Comparison of ENCODE assay signal across 14 cellular contexts in genomic region chr1:100794719-100795645, GRCh38.
DNase-seq lines count a peak whose midpoint lies in the region; ATAC-seq and TF ChIP-seq lines count a peak whose summit lies in the region.
"Had no signal": no experiment of that assay in that cellular context is flagged by ENCODE, and none has a peak within 500 bp of the region (broad histone marks: within the 10 kb centered on the region; RNA-seq: fewer than 3 reads in every experiment).

No MANE protein-coding gene starts in this region.

- H2BK12ac ChIP-seq in neuronal stem cell (ENCODE audit: low read length) = no peak overlapping the region

- no peak overlapping the region for H2AK5ac ChIP-seq in neuronal stem cell (ENCODE audit: low read depth, low read length)

- H3K14ac ChIP-seq in neuronal stem cell (ENCODE audit: low read length) = no peak overlapping the region

- no peak overlapping the region for H3K4me3 ChIP-seq in GM23338
- H3K4me3 ChIP-seq in cardiac fibroblast (replicated peaks in 1 of 2; ENCODE audit: low read depth in 2 of 2, low read length in 2 of 2) = no peak overlapping the region
- no peak overlapping the region for H3K4me3 ChIP-seq in skeletal muscle cell (ENCODE audit: low read depth, low read length)
- no peak overlapping the region for H3K4me3 ChIP-seq in neuronal stem cell (ENCODE audit: low read length in 2 of 2)
- H3K4me3 ChIP-seq: heart left ventricle had no signal

- DNase-seq in GM23338 (ENCODE audit: low spot score) = no peak
- peak; percentile 52 for DNase-seq in NCI-H2081 treated with DMSO at 0.1 percent for 48 hours (lab: John Stamatoyannopoulos, UW)
- DNase-seq in cardiac fibroblast (ENCODE audit: low read depth in 2 of 2) = peak; percentile 43 to 58
- DNase-seq in skeletal muscle cell (ENCODE audit: low read depth) = peak; percentile 11
- no peak for DNase-seq in neuronal stem cell (ENCODE audit: low spot score)
- DNase-seq in NCI-H2196 treated with DMSO at 0.1 percent for 48 hours (lab: John Stamatoyannopoulos, UW; ENCODE audit: unreplicated experiment) = no peak
- no peak for DNase-seq in T1000 (lab: John Stamatoyannopoulos, UW)
- DNase-seq: CD4-positive, alpha-beta T cell; heart left ventricle; kidney glomerular epithelial cell; NCI-H2029; stimulated activated naive CD4-positive, alpha-beta T cell had no signal

- no peaks in the 10 kb centered on the region for H3K79me1 ChIP-seq in neuronal stem cell (ENCODE audit: low read depth, low read length)

- H3K9me3 Mint-ChIP-seq in GM23338 = no peaks in the 10 kb centered on the region
- H3K9me3 Mint-ChIP-seq: CD4-positive, alpha-beta T cell; WTC11 had no signal

- H2BK5ac ChIP-seq in neuronal stem cell (ENCODE audit: low read length) = no peak overlapping the region

- H3K9me2 ChIP-seq in GM23338 (ENCODE audit: insufficient read depth) = no peaks in the 10 kb centered on the region

- no peaks in the 10 kb centered on the region for H3K79me2 ChIP-seq in GM23338 (replicated peaks; ENCODE audit: insufficient read depth)

- H2BK15ac ChIP-seq in neuronal stem cell (ENCODE audit: low read length) = no peak overlapping the region

- peaks cover 15% of the 10 kb centered on the region; the same call in 2 of the 3 replicates for H3K4me1 Mint-ChIP-seq in GM23338

- H3K36me3 ChIP-seq in GM23338 (ENCODE audit: insufficient read depth) (no peaks in the 10 kb centered on the region), neuronal stem cell (replicated peaks in 1 of 2; ENCODE audit: control insufficient read depth in 2 of 2, insufficient read depth in 2 of 2, low read length in 2 of 2) (no peaks in the 10 kb centered on the region)
- H3K36me3 ChIP-seq: heart left ventricle had no signal

- peak overlapping the region; percentile 36; the same call in 1 of the 2 replicates for H3K27ac Mint-ChIP-seq in GM23338
- H3K27ac Mint-ChIP-seq: CD4-positive, alpha-beta T cell; WTC11 had no signal

- no peak overlapping the region for H3K4ac ChIP-seq in neuronal stem cell (ENCODE audit: low read length)

- H4K91ac ChIP-seq in neuronal stem cell (ENCODE audit: low read depth, low read length, poor library complexity) = no peak overlapping the region

- H3K23ac ChIP-seq in neuronal stem cell (ENCODE audit: low read depth, low read length, poor library complexity) = no peak overlapping the region

- no CpG with 5 or more reads among the region's 8 CpGs for WGBS in neuronal stem cell (ENCODE audit: extremely low coverage in 2 of 2, insufficient read length in 2 of 2, insufficient replicate concordance in 1 of 2), 2 donors

- no peak overlapping the region for H4K8ac ChIP-seq in neuronal stem cell (ENCODE audit: low read depth, low read length)

- no peaks in the 10 kb centered on the region for H4K20me1 ChIP-seq in GM23338 (replicated peaks; ENCODE audit: insufficient read depth)

- H2BK120ac ChIP-seq in neuronal stem cell (ENCODE audit: low read depth, low read length) = no peak overlapping the region

- no peak; the same call in 2 of the 3 replicates for ATAC-seq in GM23338
- ATAC-seq: WTC11 had no signal

- H3K4me2 ChIP-seq in GM23338 (no peak overlapping the region), neuronal stem cell (ENCODE audit: insufficient read depth, low read length, poor library complexity, severe bottlenecking) (no peak overlapping the region)
- H3K4me2 ChIP-seq: KMS-11 had no signal

- H3K9me3 ChIP-seq in neuronal stem cell (replicated peaks in 1 of 2; ENCODE audit: control insufficient read depth in 2 of 2, insufficient read depth in 1 of 2, low read depth in 1 of 2, low read length in 2 of 2) = no peaks in the 10 kb centered on the region
- H3K9me3 ChIP-seq: heart left ventricle had no signal

- H3K4me1 ChIP-seq in GM23338 (ENCODE audit: insufficient read depth) (peaks cover 8% of the 10 kb centered on the region; the same call in 1 of the 2 replicates), neuronal stem cell (ENCODE audit: control insufficient read depth in 2 of 2, insufficient read depth in 1 of 2, low read depth in 1 of 2, low read length in 2 of 2) (peaks cover 0 to 2% of the 10 kb centered on the region in 2 donors)

- H3K9ac ChIP-seq in neuronal stem cell (ENCODE audit: low read depth, low read length, poor library complexity) = no peak overlapping the region
- H3K9ac ChIP-seq: KMS-11 had no signal

- no peaks in the 10 kb centered on the region for H3K36me3 Mint-ChIP-seq in GM23338 (ENCODE audit: low read depth)
- H3K36me3 Mint-ChIP-seq: WTC11 had no signal

- H3F3A ChIP-seq in GM23338 (replicated peaks; ENCODE audit: low read depth) = no peaks in the 10 kb centered on the region

- no peak overlapping the region for H3K18ac ChIP-seq in neuronal stem cell (ENCODE audit: low read length)

- no peak overlapping the region for H3K27ac ChIP-seq in GM23338 (ENCODE audit: low read depth)
- no peak overlapping the region for H3K27ac ChIP-seq in neuronal stem cell (replicated peaks; ENCODE audit: low read length)
- H3K27ac ChIP-seq: KMS-11 had no signal

- no peak overlapping the region for H3K4me3 Mint-ChIP-seq in GM23338
- H3K4me3 Mint-ChIP-seq: CD4-positive, alpha-beta T cell; WTC11 had no signal

- H3K27me3 ChIP-seq in GM23338 (ENCODE audit: insufficient read depth) = no peaks in the 10 kb centered on the region
- H3K27me3 ChIP-seq in neuronal stem cell (ENCODE audit: control insufficient read depth in 3 of 3, insufficient read depth in 3 of 3, low read depth in 1 of 3, low read length in 3 of 3) = no peaks in the 10 kb centered on the region
- H3K27me3 ChIP-seq: heart left ventricle had no signal

- H2AFZ ChIP-seq in GM23338 (0 out of 2 replicates have a peak overlapping the region, but pooled peaks have one; percentile 29), neuronal stem cell (ENCODE audit: low read length) (no peak overlapping the region)

- no peaks in the 10 kb centered on the region for H3K27me3 Mint-ChIP-seq in GM23338 (ENCODE audit: insufficient read depth, low read depth, poor library complexity)

- TF ChIP-seq CTCF in GM23338 (conservative IDR thresholded peaks at IDR 0.05; ENCODE audit: low read depth in 2 of 2) (no peak), cardiac fibroblast (IDR thresholded peaks at IDR 0.05; ENCODE audit: low read depth, low read length) (no peak)

TF ChIP-seq in GM23338, 12 proteins besides CTCF, POLR2A, EP300 and RAD21 (continues in another document):
- TF ChIP-seq POLR2AphosphoS5 (IDR thresholded peaks at IDR 0.05; ENCODE audit: low read depth) = no peak
- TF ChIP-seq, protein P1, sequence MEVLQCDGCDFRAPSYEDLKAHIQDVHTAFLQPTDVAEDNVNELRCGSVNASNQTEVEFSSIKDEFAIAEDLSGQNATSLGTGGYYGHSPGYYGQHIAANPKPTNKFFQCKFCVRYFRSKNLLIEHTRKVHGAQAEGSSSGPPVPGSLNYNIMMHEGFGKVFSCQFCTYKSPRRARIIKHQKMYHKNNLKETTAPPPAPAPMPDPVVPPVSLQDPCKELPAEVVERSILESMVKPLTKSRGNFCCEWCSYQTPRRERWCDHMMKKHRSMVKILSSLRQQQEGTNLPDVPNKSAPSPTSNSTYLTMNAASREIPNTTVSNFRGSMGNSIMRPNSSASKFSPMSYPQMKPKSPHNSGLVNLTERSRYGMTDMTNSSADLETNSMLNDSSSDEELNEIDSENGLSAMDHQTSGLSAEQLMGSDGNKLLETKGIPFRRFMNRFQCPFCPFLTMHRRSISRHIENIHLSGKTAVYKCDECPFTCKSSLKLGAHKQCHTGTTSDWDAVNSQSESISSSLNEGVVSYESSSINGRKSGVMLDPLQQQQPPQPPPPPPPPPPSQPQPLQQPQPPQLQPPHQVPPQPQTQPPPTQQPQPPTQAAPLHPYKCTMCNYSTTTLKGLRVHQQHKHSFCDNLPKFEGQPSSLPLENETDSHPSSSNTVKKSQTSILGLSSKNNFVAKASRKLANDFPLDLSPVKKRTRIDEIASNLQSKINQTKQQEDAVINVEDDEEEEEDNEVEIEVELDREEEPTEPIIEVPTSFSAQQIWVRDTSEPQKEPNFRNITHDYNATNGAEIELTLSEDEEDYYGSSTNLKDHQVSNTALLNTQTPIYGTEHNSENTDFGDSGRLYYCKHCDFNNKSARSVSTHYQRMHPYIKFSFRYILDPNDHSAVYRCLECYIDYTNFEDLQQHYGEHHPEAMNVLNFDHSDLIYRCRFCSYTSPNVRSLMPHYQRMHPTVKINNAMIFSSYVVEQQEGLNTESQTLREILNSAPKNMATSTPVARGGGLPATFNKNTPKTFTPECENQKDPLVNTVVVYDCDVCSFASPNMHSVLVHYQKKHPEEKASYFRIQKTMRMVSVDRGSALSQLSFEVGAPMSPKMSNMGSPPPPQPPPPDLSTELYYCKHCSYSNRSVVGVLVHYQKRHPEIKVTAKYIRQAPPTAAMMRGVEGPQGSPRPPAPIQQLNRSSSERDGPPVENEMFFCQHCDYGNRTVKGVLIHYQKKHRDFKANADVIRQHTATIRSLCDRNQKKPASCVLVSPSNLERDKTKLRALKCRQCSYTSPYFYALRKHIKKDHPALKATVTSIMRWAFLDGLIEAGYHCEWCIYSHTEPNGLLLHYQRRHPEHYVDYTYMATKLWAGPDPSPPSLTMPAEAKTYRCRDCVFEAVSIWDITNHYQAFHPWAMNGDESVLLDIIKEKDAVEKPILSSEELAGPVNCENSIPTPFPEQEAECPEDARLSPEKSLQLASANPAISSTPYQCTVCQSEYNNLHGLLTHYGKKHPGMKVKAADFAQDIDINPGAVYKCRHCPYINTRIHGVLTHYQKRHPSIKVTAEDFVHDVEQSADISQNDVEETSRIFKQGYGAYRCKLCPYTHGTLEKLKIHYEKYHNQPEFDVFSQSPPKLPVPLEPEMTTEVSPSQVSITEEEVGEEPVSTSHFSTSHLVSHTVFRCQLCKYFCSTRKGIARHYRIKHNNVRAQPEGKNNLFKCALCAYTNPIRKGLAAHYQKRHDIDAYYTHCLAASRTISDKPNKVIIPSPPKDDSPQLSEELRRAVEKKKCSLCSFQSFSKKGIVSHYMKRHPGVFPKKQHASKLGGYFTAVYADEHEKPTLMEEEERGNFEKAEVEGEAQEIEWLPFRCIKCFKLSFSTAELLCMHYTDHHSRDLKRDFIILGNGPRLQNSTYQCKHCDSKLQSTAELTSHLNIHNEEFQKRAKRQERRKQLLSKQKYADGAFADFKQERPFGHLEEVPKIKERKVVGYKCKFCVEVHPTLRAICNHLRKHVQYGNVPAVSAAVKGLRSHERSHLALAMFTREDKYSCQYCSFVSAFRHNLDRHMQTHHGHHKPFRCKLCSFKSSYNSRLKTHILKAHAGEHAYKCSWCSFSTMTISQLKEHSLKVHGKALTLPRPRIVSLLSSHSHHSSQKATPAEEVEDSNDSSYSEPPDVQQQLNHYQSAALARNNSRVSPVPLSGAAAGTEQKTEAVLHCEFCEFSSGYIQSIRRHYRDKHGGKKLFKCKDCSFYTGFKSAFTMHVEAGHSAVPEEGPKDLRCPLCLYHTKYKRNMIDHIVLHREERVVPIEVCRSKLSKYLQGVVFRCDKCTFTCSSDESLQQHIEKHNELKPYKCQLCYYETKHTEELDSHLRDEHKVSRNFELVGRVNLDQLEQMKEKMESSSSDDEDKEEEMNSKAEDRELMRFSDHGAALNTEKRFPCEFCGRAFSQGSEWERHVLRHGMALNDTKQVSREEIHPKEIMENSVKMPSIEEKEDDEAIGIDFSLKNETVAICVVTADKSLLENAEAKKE (CRISPR knock-in tag; IDR thresholded peaks at IDR 0.05) = no peak
- TF ChIP-seq EZH2phosphoT487 (IDR thresholded peaks at IDR 0.05; ENCODE audit: unreplicated experiment) = no peak
- TF ChIP-seq EZH2 (IDR thresholded peaks at IDR 0.05; ENCODE audit: low read depth, unreplicated experiment) = no peak

Comparison
In these comparisons a context has a peak if more than half of its experiments do, and no peak if none do; other contexts are left out.
1. DNase-seq: peak in NCI-H2081 treated with DMSO at 0.1 percent for 48 hours (single experiment), cardiac fibroblast (2 of 2) and skeletal muscle cell (single experiment); none in GM23338 (single experiment), neuronal stem cell (single experiment), NCI-H2196 treated with DMSO at 0.1 percent for 48 hours (single experiment) and T1000 (single experiment).